ENCODE assay signal across 12 cellular contexts in the genomic region with DNA sequence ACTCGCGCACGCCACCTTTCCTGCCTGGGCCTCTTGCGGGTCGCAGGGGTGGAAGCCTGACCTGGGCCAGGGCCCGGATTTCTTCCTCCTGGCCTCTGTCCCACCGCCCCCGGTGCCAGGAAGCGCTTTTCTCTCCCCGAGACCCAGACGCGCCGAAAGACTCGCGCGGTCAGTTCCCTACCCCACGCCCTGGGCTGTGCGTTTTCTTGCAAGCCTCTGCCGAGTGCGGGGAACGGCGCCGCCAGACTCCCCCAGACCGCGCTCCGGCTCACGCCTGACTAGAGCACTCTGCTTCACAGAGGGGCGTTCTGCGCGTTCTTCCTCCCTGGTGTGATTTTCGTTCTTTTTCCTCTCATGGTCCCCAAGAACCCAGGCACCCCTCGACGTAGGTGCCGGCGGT. TPM values are rescaled to one million over a fixed set of nuclear protein-coding genes. Genes with fewer than 3 reads are reported as not detected.
DNase-seq lines count a peak whose midpoint lies in the region; ATAC-seq, FAIRE-seq and TF ChIP-seq lines count a peak whose summit lies in the region.
"Not testable (repeated sequence)": the region's sequence is repeated elsewhere in the genome, so short reads cannot be mapped to it uniquely, and the experiment has no call there.
"Had no signal": no experiment of that assay in that cellular context is flagged by ENCODE, and none has a peak within 500 bp of the region (broad histone marks: within the 10 kb centered on the region; RNA-seq: fewer than 3 reads in every experiment).

No MANE protein-coding gene starts in this region.

- H3K27me3 Mint-ChIP-seq in activated T-cell treated with anti-CD3 and anti-CD28 coated beads, Interleukin-2, amount 50 U/mL, for 4 hours (ENCODE audit: low read depth); naive thymus-derived CD4-positive, alpha-beta T cell: not testable (repeated sequence)

- not testable (repeated sequence) for H3K79me2 ChIP-seq in H1 (ENCODE audit: control insufficient read depth in 1 of 2, insufficient read depth in 2 of 2, low read length in 2 of 2)

- H2BK12ac ChIP-seq in H1 (ENCODE audit: low read depth, low read length), result not testable (repeated sequence)

- not testable (repeated sequence) for H3K23ac ChIP-seq in IMR-90 (ENCODE audit: low read depth, low read length); H1 (ENCODE audit: insufficient read length)

- not testable (repeated sequence) for H3K4me1 ChIP-seq in IMR-90 (ENCODE audit: control insufficient read depth, insufficient read depth, low read length); H1 (replicated peaks in 1 of 4; ENCODE audit: control insufficient read depth in 3 of 4, insufficient read depth in 4 of 4, low read length in 3 of 4); heart left ventricle; naive thymus-derived CD4-positive, alpha-beta T cell (ENCODE audit: control insufficient read depth in 2 of 2, insufficient read depth in 2 of 2, low read length in 2 of 2)

- not testable (repeated sequence) for TF ChIP-seq POLR2A in IMR-90 (IDR thresholded peaks at IDR 0.05; ENCODE audit: low read depth, low read length); H1 (IDR thresholded peaks at IDR 0.05; ENCODE audit: control extremely low read depth in 1 of 2, low read depth in 2 of 2, low read length in 2 of 2); heart left ventricle (IDR thresholded peaks at IDR 0.05)

- no CpG with 5 or more reads among the region's 35 CpGs for WGBS in IMR-90 (ENCODE audit: extremely low coverage in 2 of 2, insufficient read length in 1 of 2), 2 experiments
- WGBS in H1 (ENCODE audit: extremely low coverage in 1 of 2, insufficient coverage in 1 of 2, insufficient read length in 1 of 2, insufficient replicate concordance in 2 of 2, low coverage in 1 of 2, low lambda C conversion rate in 2 of 2, missing lambda C conversion rate in 1 of 2), 2 experiments, result 40% methylated on average over 17 of the region's 35 CpGs; no CpG with 5 or more reads in 1 of the 2 experiments
- 17 to 66% (median 32%) methylated on average over 10 to 18 of the region's 35 CpGs for WGBS in heart left ventricle, 4 donors

- dilution Hi-C loops in IMR-90 (cut with HindIII; ENCODE audit: low sequenced_read_pairs, unreplicated experiment), result not testable (repeated sequence)

- H4K5ac ChIP-seq in IMR-90 (ENCODE audit: low read depth, low read length); H1 (ENCODE audit: insufficient read length, low read depth, low read length): not testable (repeated sequence)

- H4K20me1 ChIP-seq in IMR-90 (ENCODE audit: insufficient read depth, low read length); H1 (replicated peaks in 1 of 2; ENCODE audit: control insufficient read depth in 1 of 2, insufficient read depth in 2 of 2, low read length in 2 of 2): not testable (repeated sequence)

- not testable (repeated sequence) for H2BK15ac ChIP-seq in IMR-90 (ENCODE audit: low read depth, low read length); H1 (ENCODE audit: low read length)

- H3K14ac ChIP-seq in IMR-90 (replicated peaks; ENCODE audit: low read depth, low read length); H1 (ENCODE audit: insufficient read length): not testable (repeated sequence)

- not testable (repeated sequence) for DNase-seq in IMR-90; activated T-cell treated with anti-CD3 and anti-CD28 coated beads, Interleukin-2, amount 50 U/mL, for 4 hours; H1 (ENCODE audit: low read depth in 1 of 2, low spot score in 2 of 2); heart left ventricle; left lobe of liver (ENCODE audit: low spot score); naive thymus-derived CD4-positive, alpha-beta T cell; sciatic nerve (ENCODE audit: low spot score)

- H3K4ac ChIP-seq in IMR-90 (ENCODE audit: low read depth, low read length); H1 (replicated peaks; ENCODE audit: insufficient read length, low read depth, low read length): not testable (repeated sequence)

- H2BK120ac ChIP-seq in IMR-90 (ENCODE audit: low read depth, low read length); H1 (replicated peaks; ENCODE audit: low read depth, low read length): not testable (repeated sequence)

- H3K56ac ChIP-seq in IMR-90 (ENCODE audit: extremely low read depth, insufficient read depth, low read length); H1 (replicated peaks; ENCODE audit: insufficient read length, low read depth, low read length): not testable (repeated sequence)

- H3K36me3 Mint-ChIP-seq in activated T-cell treated with anti-CD3 and anti-CD28 coated beads, Interleukin-2, amount 50 U/mL, for 4 hours (ENCODE audit: insufficient read depth); naive thymus-derived CD4-positive, alpha-beta T cell: not testable (repeated sequence)

- H3K4me2 ChIP-seq in IMR-90 (ENCODE audit: low read depth, low read length); H1 (ENCODE audit: insufficient read depth in 1 of 2, low read depth in 2 of 2, low read length in 2 of 2): not testable (repeated sequence)

- H3K9me1 ChIP-seq in IMR-90 (ENCODE audit: insufficient read depth, low read length), result not testable (repeated sequence)

- not testable (repeated sequence) for H4K8ac ChIP-seq in IMR-90 (ENCODE audit: low read depth in 2 of 2, low read length in 2 of 2); H1 (ENCODE audit: extremely low read depth, insufficient read depth, low read length)

- H3K27ac ChIP-seq in IMR-90 (ENCODE audit: insufficient read depth, low read length); H1 (ENCODE audit: low read depth, low read length); heart left ventricle; naive thymus-derived CD4-positive, alpha-beta T cell (ENCODE audit: low read depth, low read length): not testable (repeated sequence)

- not testable (repeated sequence) for H3K36me3 ChIP-seq in IMR-90 (ENCODE audit: control insufficient read depth, insufficient read depth, low read length); H1 (ENCODE audit: control insufficient read depth in 2 of 4, insufficient read depth in 4 of 4, low read length in 3 of 4); heart left ventricle; naive thymus-derived CD4-positive, alpha-beta T cell (ENCODE audit: control insufficient read depth in 2 of 3, insufficient read depth in 3 of 3, low read length in 3 of 3)

- not testable (repeated sequence) for H3K9me3 ChIP-seq in IMR-90 (ENCODE audit: control insufficient read depth, insufficient read depth, low read length); H1 (ENCODE audit: insufficient read depth in 2 of 2, low read depth in 1 of 2, low read length in 1 of 2); heart left ventricle; naive thymus-derived CD4-positive, alpha-beta T cell (ENCODE audit: control insufficient read depth in 2 of 3, low read length in 3 of 3)

- BruUV-seq in IMR-90 (replicated peaks; lab: Mats Ljungman, UMichigan), result not testable (repeated sequence)

- CTCF ChIA-PET in IMR-90 (lab: Yijun Ruan, JAX); H1 (lab: Charles Lee; ENCODE audit: partially characterized antibody); naive thymus-derived CD4-positive, alpha-beta T cell (lab: Charles Lee): not testable (repeated sequence)

- in situ Hi-C loops in IMR-90 (cut with MboI; ENCODE audit: low sequenced_read_pairs), result not testable (repeated sequence)

- not testable (repeated sequence) for H2AK5ac ChIP-seq in IMR-90 (ENCODE audit: low read depth, low read length); H1 (ENCODE audit: low read depth, low read length)

- not testable (repeated sequence) for H2BK5ac ChIP-seq in IMR-90 (ENCODE audit: low read depth, low read length, poor library complexity, severe bottlenecking); H1 (ENCODE audit: low read depth, low read length)

- H3K18ac ChIP-seq in IMR-90 (ENCODE audit: low read depth, low read length); H1 (ENCODE audit: extremely low read depth, low read length): not testable (repeated sequence)

- H3K9ac ChIP-seq in IMR-90 (ENCODE audit: low read depth, low read length); H1 (replicated peaks in 1 of 4; ENCODE audit: extremely low read depth in 1 of 4, low read depth in 3 of 4, low read length in 3 of 4): not testable (repeated sequence)

- H2AFZ ChIP-seq in IMR-90 (replicated peaks; ENCODE audit: low read length, poor library complexity); H1 (ENCODE audit: low read length): not testable (repeated sequence)

- not testable (repeated sequence) for H4K91ac ChIP-seq in IMR-90 (ENCODE audit: insufficient read depth, low read depth, low read length); H1 (replicated peaks; ENCODE audit: insufficient read length, low read length)

- not testable (repeated sequence) for TF ChIP-seq RAD21 in IMR-90 (IDR thresholded peaks at IDR 0.05; ENCODE audit: low read length); H1 (IDR thresholded peaks at IDR 0.05 in 1 of 2, conservative IDR thresholded peaks at IDR 0.05 in 1 of 2; ENCODE audit: low read depth in 2 of 2, low read length in 2 of 2)

- H3K23me2 ChIP-seq in H1 (ENCODE audit: low read depth, low read length), result not testable (repeated sequence)

- not testable (repeated sequence) for FAIRE-seq in H1 (lab: Jason Lieb, UNC)

- not testable (repeated sequence) for H3K27me3 ChIP-seq in IMR-90 (ENCODE audit: control insufficient read depth, insufficient read depth, low read length); heart left ventricle; naive thymus-derived CD4-positive, alpha-beta T cell (ENCODE audit: control insufficient read depth in 2 of 2, insufficient read depth in 2 of 2, low read length in 2 of 2)
- H3K27me3 ChIP-seq in H1 (replicated peaks in 1 of 4; ENCODE audit: control insufficient read depth in 3 of 4, extremely low read depth in 1 of 4, insufficient read depth in 3 of 4, low read length in 3 of 4), result peaks cover 4 to 15% (median 7%) of the 10 kb centered on the region in 4 experiments; a peak in 6 of 7 replicates

- H3K9me3 Mint-ChIP-seq in activated T-cell treated with anti-CD3 and anti-CD28 coated beads, Interleukin-2, amount 50 U/mL, for 4 hours; naive thymus-derived CD4-positive, alpha-beta T cell: not testable (repeated sequence)

- ATAC-seq in IMR-90 (ENCODE audit: low read depth), result peak; percentile 25
- ATAC-seq in activated T-cell treated with anti-CD3 and anti-CD28 coated beads, Interleukin-2, amount 50 U/mL, for 4 hours, result peak; percentile 38 to 39
- peak; percentile 19 to 61 (median 45) for ATAC-seq in heart left ventricle
- peak; percentile 43 for ATAC-seq in left lobe of liver
- ATAC-seq in naive thymus-derived CD4-positive, alpha-beta T cell, result peak; percentile 50
- ATAC-seq in sciatic nerve, result peak; percentile 45

- H2BK20ac ChIP-seq in IMR-90 (ENCODE audit: low read depth, low read length); H1 (ENCODE audit: low read length): not testable (repeated sequence)

- intact Hi-C loops in IMR-90 (cut with micrococcal nuclease); heart left ventricle (cut with DNase I); naive thymus-derived CD4-positive, alpha-beta T cell (cut with micrococcal nuclease); sciatic nerve (cut with DNase I): not testable (repeated sequence)

- not testable (repeated sequence) for H3K4me1 Mint-ChIP-seq in activated T-cell treated with anti-CD3 and anti-CD28 coated beads, Interleukin-2, amount 50 U/mL, for 4 hours (ENCODE audit: low read depth); naive thymus-derived CD4-positive, alpha-beta T cell

- not testable (repeated sequence) for H3K4me3 ChIP-seq in IMR-90 (ENCODE audit: insufficient read depth, low read depth, low read length); H1 (ENCODE audit: extremely low read depth in 1 of 4, insufficient read depth in 2 of 4, low read depth in 3 of 4, low read length in 4 of 4); heart left ventricle; naive thymus-derived CD4-positive, alpha-beta T cell (ENCODE audit: low read length)

- TF ChIP-seq EP300 in H1 (IDR thresholded peaks at IDR 0.05; ENCODE audit: borderline replicate concordance in 1 of 2, low read depth in 2 of 2, low read length in 2 of 2), result not testable (repeated sequence)

- H3K27ac Mint-ChIP-seq in naive thymus-derived CD4-positive, alpha-beta T cell, result not testable (repeated sequence)

- H3K79me1 ChIP-seq in IMR-90 (ENCODE audit: low read depth in 1 of 2, low read length in 2 of 2); H1 (ENCODE audit: low read depth, low read length): not testable (repeated sequence)

- POLR2A ChIA-PET in IMR-90 (lab: Charles Lee; ENCODE audit: unreplicated experiment); H1 (lab: Charles Lee; ENCODE audit: partially characterized antibody); naive thymus-derived CD4-positive, alpha-beta T cell (lab: Charles Lee): not testable (repeated sequence)

- not testable (repeated sequence) for H3K4me3 Mint-ChIP-seq in activated T-cell treated with anti-CD3 and anti-CD28 coated beads, Interleukin-2, amount 50 U/mL, for 4 hours; naive thymus-derived CD4-positive, alpha-beta T cell

- not testable (repeated sequence) for TF ChIP-seq CTCF in IMR-90 (conservative IDR thresholded peaks at IDR 0.05; ENCODE audit: low read depth, low read length); H1 (IDR thresholded peaks at IDR 0.05; ENCODE audit: control extremely low read depth in 1 of 3, insufficient read depth in 1 of 3, low read depth in 1 of 3, low read length in 3 of 3); heart left ventricle (IDR thresholded peaks at IDR 0.05)

- H2AK9ac ChIP-seq in IMR-90 (replicated peaks; ENCODE audit: low read depth, low read length, poor library complexity), result not testable (repeated sequence)

RNA-seq across cellular contexts. Expression of a gene that starts 4.5 kb away (rescaled TPM):
- total RNA-seq in IMR-90 (2012; rRNA removed) (under 0.01 TPM in 1 of 2 replicates, not detected in the other), heart left ventricle (not detected), left lobe of liver (not detected), sciatic nerve (not detected)
- polyA plus RNA-seq in IMR-90 (2012; rRNA removed) (not detected in 2 replicates), H1 (2011; rRNA removed) (not detected in 2 replicates), heart left ventricle (not detected)
- not detected in 2 replicates for polyA plus RNA-seq in IMR-90 (2012; cell fraction: cytosol; rRNA removed)
- polyA plus RNA-seq in IMR-90 (2012; cell fraction: nucleus; rRNA removed; ENCODE audit: low replicate concordance), result 0.05 and 0.14 TPM in 2 replicates
- not detected for total RNA-seq in activated T-cell treated with anti-CD3 and anti-CD28 coated beads, Interleukin-2, amount 50 U/mL, for 4 hours
- 0.15 TPM in 1 of 2 replicates, not detected in the other for total RNA-seq in H1 (2021; fragmentation: NEBNext Ultra II Directional; extraction: Animal tissue kit (Norgen Biotek cat#: 25700))
- polyA plus RNA-seq in H1 (2011; cell fraction: cytosol; rRNA removed), result not detected
- polyA plus RNA-seq in H1 (2011; cell fraction: nucleus; rRNA removed), result not detected
- polyA plus RNA-seq in H1 (2012, experiment 1 of 2), result not detected in 4 replicates
- not detected for polyA plus RNA-seq in H1 (2012, experiment 2 of 2)
- polyA plus RNA-seq in H1 (2013, experiment 1 of 2), result not detected
- polyA plus RNA-seq in H1 (2013, experiment 2 of 2), result not detected
- not detected in 2 replicates for polyA minus RNA-seq in H1 (2011; rRNA and poly(A)+ RNA removed)
- polyA minus RNA-seq in H1 (2011; cell fraction: cytosol; rRNA and poly(A)+ RNA removed), result not detected
- polyA minus RNA-seq in H1 (2011; cell fraction: nucleus; rRNA and poly(A)+ RNA removed), result not detected
- total RNA-seq in naive thymus-derived CD4-positive, alpha-beta T cell, result under 1 TPM in 2 of 5 experiments, not detected in 3; 0.30 to 0.54 TPM
- polyA plus RNA-seq in naive thymus-derived CD4-positive, alpha-beta T cell, result not detected
- total RNA-seq: Caco-2, H7, M059J, PC-9 had no signal
- polyA plus RNA-seq: CD4-positive, alpha-beta memory T cell had no signal

RNA-seq across cellular contexts. Expression of a gene that starts 49.3 kb away (rescaled TPM):
- total RNA-seq in IMR-90 (2012; rRNA removed) (12.8 and 14.7 TPM in 2 replicates), heart left ventricle (100 to 1,000 TPM; 144 to 228 (median 177) TPM), left lobe of liver (2.9 TPM), sciatic nerve (28.4 TPM)
- polyA plus RNA-seq in IMR-90 (2012; rRNA removed) (7.4 and 8.3 TPM in 2 replicates), H1 (2011; rRNA removed) (0.06 TPM in 1 of 2 replicates, not detected in the other), heart left ventricle (10 to 100 TPM; 41.4 to 81.7 TPM)
- 6.7 and 7.3 TPM in 2 replicates for polyA plus RNA-seq in IMR-90 (2012; cell fraction: cytosol; rRNA removed)
- polyA plus RNA-seq in IMR-90 (2012; cell fraction: nucleus; rRNA removed; ENCODE audit: low replicate concordance), result 2.3 and 5.2 TPM in 2 replicates
- not detected for total RNA-seq in activated T-cell treated with anti-CD3 and anti-CD28 coated beads, Interleukin-2, amount 50 U/mL, for 4 hours
- not detected in 2 replicates for total RNA-seq in H1 (2021; fragmentation: NEBNext Ultra II Directional; extraction: Animal tissue kit (Norgen Biotek cat#: 25700))
- 0.04 TPM for polyA plus RNA-seq in H1 (2011; cell fraction: cytosol; rRNA removed)
- polyA plus RNA-seq in H1 (2011; cell fraction: nucleus; rRNA removed), result not detected
- not detected in 4 replicates for polyA plus RNA-seq in H1 (2012, experiment 1 of 2)
- not detected for polyA plus RNA-seq in H1 (2012, experiment 2 of 2)
- polyA plus RNA-seq in H1 (2013, experiment 1 of 2), result 0.04 TPM
- not detected for polyA plus RNA-seq in H1 (2013, experiment 2 of 2)
- polyA minus RNA-seq in H1 (2011; rRNA and poly(A)+ RNA removed), result 0.07 TPM in 1 of 2 replicates, not detected in the other
- polyA minus RNA-seq in H1 (2011; cell fraction: cytosol; rRNA and poly(A)+ RNA removed), result not detected
- not detected for polyA minus RNA-seq in H1 (2011; cell fraction: nucleus; rRNA and poly(A)+ RNA removed)
- total RNA-seq in naive thymus-derived CD4-positive, alpha-beta T cell, result 1 to 10 TPM in 1 of 5 experiments, under 1 TPM in 1, not detected in 3; 0.19 to 1.4 TPM
- polyA plus RNA-seq in naive thymus-derived CD4-positive, alpha-beta T cell, result not detected
- total RNA-seq: CD4-positive, alpha-beta memory T cell; PC-9 had no signal
- polyA plus RNA-seq: CD4-positive, alpha-beta memory T cell had no signal
